In the genomic region with DNA sequence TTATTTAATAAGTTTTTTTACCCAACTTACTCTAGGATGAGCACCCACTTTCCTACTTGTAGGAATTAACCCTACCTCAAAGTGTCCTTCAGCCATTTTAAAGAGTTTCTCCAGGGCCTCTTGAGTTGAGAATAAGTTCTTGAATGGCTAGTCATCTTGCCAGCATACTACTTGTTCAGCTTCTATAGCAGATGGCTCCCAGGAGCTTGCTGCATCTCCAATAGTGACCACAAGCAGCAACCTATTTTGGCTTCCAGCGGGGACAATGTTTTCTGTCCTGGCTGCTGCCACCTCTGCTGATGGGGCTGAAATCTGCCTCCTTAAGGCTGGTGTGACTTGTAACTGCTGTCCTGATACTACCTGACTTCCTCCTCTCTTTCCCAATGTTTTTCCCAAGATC, we compare ENCODE assay signal across 1 cellular context.
TF ChIP-seq lines count a peak whose summit lies in the region.

No MANE protein-coding gene starts in this region.

TF ChIP-seq in HepG2, 621 proteins besides CTCF, POLR2A, EP300 and RAD21:
- no peak for TF ChIP-seq ZNF841 (CRISPR knock-in tag; IDR thresholded peaks at IDR 0.05; ENCODE audit: borderline replicate concordance)
- TF ChIP-seq, protein P1, sequence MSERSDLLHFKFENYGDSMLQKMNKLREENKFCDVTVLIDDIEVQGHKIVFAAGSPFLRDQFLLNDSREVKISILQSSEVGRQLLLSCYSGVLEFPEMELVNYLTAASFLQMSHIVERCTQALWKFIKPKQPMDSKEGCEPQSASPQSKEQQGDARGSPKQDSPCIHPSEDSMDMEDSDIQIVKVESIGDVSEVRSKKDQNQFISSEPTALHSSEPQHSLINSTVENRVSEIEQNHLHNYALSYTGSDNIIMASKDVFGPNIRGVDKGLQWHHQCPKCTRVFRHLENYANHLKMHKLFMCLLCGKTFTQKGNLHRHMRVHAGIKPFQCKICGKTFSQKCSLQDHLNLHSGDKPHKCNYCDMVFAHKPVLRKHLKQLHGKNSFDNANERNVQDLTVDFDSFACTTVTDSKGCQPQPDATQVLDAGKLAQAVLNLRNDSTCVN (CRISPR knock-in tag; IDR thresholded peaks at IDR 0.05; ENCODE audit: borderline replicate concordance), result no peak
- TF ChIP-seq, protein P2, sequence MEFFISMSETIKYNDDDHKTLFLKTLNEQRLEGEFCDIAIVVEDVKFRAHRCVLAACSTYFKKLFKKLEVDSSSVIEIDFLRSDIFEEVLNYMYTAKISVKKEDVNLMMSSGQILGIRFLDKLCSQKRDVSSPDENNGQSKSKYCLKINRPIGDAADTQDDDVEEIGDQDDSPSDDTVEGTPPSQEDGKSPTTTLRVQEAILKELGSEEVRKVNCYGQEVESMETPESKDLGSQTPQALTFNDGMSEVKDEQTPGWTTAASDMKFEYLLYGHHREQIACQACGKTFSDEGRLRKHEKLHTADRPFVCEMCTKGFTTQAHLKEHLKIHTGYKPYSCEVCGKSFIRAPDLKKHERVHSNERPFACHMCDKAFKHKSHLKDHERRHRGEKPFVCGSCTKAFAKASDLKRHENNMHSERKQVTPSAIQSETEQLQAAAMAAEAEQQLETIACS (CRISPR knock-in tag; IDR thresholded peaks at IDR 0.05), result no peak
- no peak for TF ChIP-seq ZNF432 (CRISPR knock-in tag; IDR thresholded peaks at IDR 0.05; ENCODE audit: borderline replicate concordance)
- TF ChIP-seq MBD4 (IDR thresholded peaks at IDR 0.05; ENCODE audit: borderline replicate concordance, low read length), result no peak
- no peak for TF ChIP-seq NPAS2 (CRISPR knock-in tag; IDR thresholded peaks at IDR 0.05; ENCODE audit: borderline replicate concordance)
- TF ChIP-seq KLF11 (CRISPR knock-in tag; IDR thresholded peaks at IDR 0.05), result no peak
- TF ChIP-seq ISX (CRISPR knock-in tag; conservative IDR thresholded peaks at IDR 0.05), result no peak
- TF ChIP-seq ZFYVE20 (CRISPR knock-in tag; IDR thresholded peaks at IDR 0.05; ENCODE audit: borderline replicate concordance, low read depth), result no peak
- no peak for TF ChIP-seq JUN (CRISPR knock-in tag; IDR thresholded peaks at IDR 0.05)
- TF ChIP-seq, protein P3, sequence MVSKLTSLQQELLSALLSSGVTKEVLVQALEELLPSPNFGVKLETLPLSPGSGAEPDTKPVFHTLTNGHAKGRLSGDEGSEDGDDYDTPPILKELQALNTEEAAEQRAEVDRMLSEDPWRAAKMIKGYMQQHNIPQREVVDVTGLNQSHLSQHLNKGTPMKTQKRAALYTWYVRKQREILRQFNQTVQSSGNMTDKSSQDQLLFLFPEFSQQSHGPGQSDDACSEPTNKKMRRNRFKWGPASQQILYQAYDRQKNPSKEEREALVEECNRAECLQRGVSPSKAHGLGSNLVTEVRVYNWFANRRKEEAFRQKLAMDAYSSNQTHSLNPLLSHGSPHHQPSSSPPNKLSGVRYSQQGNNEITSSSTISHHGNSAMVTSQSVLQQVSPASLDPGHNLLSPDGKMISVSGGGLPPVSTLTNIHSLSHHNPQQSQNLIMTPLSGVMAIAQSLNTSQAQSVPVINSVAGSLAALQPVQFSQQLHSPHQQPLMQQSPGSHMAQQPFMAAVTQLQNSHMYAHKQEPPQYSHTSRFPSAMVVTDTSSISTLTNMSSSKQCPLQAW (CRISPR knock-in tag; IDR thresholded peaks at IDR 0.05), result no peak
- TF ChIP-seq, protein P4, sequence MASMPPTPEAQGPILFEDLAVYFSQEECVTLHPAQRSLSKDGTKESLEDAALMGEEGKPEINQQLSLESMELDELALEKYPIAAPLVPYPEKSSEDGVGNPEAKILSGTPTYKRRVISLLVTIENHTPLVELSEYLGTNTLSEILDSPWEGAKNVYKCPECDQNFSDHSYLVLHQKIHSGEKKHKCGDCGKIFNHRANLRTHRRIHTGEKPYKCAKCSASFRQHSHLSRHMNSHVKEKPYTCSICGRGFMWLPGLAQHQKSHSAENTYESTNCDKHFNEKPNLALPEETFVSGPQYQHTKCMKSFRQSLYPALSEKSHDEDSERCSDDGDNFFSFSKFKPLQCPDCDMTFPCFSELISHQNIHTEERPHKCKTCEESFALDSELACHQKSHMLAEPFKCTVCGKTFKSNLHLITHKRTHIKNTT (CRISPR knock-in tag; IDR thresholded peaks at IDR 0.05), result no peak
